ENCODE assay signal across 18 cellular contexts in the genomic region with DNA sequence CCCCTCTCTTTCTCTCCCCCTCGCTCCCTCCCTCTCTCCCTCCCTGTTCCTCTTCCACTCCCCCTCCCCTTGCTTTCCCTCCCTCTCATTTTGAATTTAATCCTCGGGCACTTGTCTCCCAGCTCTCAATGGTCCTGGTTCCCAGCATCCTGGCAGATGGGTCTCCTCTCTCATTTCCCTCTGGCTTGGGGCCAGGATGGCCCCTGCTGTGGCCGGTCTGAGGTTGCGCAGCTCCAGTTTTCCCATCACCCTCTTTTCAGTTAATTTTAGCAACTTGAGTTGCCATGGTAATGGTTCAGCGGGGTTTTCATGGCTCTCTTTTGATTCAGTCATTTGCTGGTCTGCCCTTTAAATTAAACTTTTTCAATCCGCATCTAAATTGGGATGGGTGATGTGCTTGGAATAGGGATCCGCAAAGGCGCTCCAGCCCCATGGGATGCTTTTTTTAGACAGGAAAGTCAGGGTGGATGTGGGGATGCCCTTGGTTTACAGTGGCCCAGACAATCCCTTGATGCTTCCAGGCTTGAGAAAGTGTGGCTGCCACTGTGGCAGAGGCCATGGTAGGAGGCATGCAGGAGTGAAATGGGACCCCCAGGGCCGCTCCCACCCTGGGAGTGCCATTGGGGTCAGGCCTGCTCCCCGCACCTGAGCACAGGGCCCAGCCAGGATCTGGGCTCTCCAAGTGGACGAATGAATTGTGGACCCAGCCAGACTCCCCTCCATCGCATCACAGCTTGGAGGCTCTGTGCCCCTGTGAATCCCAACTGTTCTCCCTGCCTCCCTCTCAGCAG.
DNase-seq lines count a peak whose midpoint lies in the region; ATAC-seq lines count a peak whose summit lies in the region.
"Had no signal": no experiment of that assay in that cellular context is flagged by ENCODE, and none has a peak within 500 bp of the region (broad histone marks: within the 10 kb centered on the region; RNA-seq: fewer than 3 reads in every experiment).

No MANE protein-coding gene starts in this region.

- no peaks in the 10 kb centered on the region for H3K36me3 Mint-ChIP-seq in activated naive CD8-positive, alpha-beta T cell treated with anti-CD3 and anti-CD28 coated beads, Interleukin-2, amount 50 U/mL, for 24 hours (ENCODE audit: low read depth)
- H3K36me3 Mint-ChIP-seq: CD8-positive, alpha-beta T cell; natural killer cell had no signal

- no peak for ATAC-seq in activated naive CD8-positive, alpha-beta T cell treated with anti-CD3 and anti-CD28 coated beads, Interleukin-2, amount 50 U/mL, for 24 hours
- ATAC-seq in GM21360 (IDR thresholded peaks at IDR 0.05; ENCODE audit: unreplicated experiment) = no peak
- ATAC-seq: A549; CD8-positive, alpha-beta T cell; left colon; natural killer cell; PC-3; sciatic nerve; stimulated activated naive CD8-positive, alpha-beta T cell treated with anti-CD3 and anti-CD28 coated beads, Interleukin-15, Interleukin-2, amounts not matched to agents 100 U/mL and 50 U/mL, for 24 hours had no signal

- no peaks in the 10 kb centered on the region for H3K9me3 Mint-ChIP-seq in activated naive CD8-positive, alpha-beta T cell treated with anti-CD3 and anti-CD28 coated beads, Interleukin-2, amount 50 U/mL, for 24 hours
- H3K9me3 Mint-ChIP-seq: CD8-positive, alpha-beta T cell; natural killer cell had no signal

- H3K27ac Mint-ChIP-seq in activated naive CD8-positive, alpha-beta T cell treated with anti-CD3 and anti-CD28 coated beads, Interleukin-2, amount 50 U/mL, for 24 hours = no peak overlapping the region
- H3K27ac Mint-ChIP-seq: CD8-positive, alpha-beta T cell; natural killer cell had no signal

- no peaks in the 10 kb centered on the region for H3K4me1 Mint-ChIP-seq in activated naive CD8-positive, alpha-beta T cell treated with anti-CD3 and anti-CD28 coated beads, Interleukin-2, amount 50 U/mL, for 24 hours
- H3K4me1 Mint-ChIP-seq: natural killer cell had no signal

- peaks cover 6% of the 10 kb centered on the region for H3K27me3 Mint-ChIP-seq in activated naive CD8-positive, alpha-beta T cell treated with anti-CD3 and anti-CD28 coated beads, Interleukin-2, amount 50 U/mL, for 24 hours

- H3K4me3 Mint-ChIP-seq in activated naive CD8-positive, alpha-beta T cell treated with anti-CD3 and anti-CD28 coated beads, Interleukin-2, amount 50 U/mL, for 24 hours = no peak overlapping the region
- H3K4me3 Mint-ChIP-seq: CD8-positive, alpha-beta T cell; natural killer cell had no signal

- DNase-seq in NCI-H2081 (lab: John Stamatoyannopoulos, UW) (peak; percentile 26 to 54), NCI-H2081 treated with DMSO at 0.1 percent for 48 hours (lab: John Stamatoyannopoulos, UW) (no peak), NCI-H524 (lab: John Stamatoyannopoulos, UW) (peak; percentile 94 to 95), head of caudate nucleus (peak in 40 of 42 donors; percentile 6 to 81 (median 46)), putamen (ENCODE audit: low spot score) (peak; percentile 61), NCI-H2029 treated with DMSO at 0.1 percent for 48 hours (lab: John Stamatoyannopoulos, UW) (no peak)
- DNase-seq in activated naive CD8-positive, alpha-beta T cell treated with anti-CD3 and anti-CD28 coated beads, Interleukin-2, amount 50 U/mL, for 24 hours = no peak
- DNase-seq: activated gamma-delta T cell; CD8-positive, alpha-beta T cell; left colon; natural killer cell; NCI-H1436 treated with DMSO at 0.1 percent for 48 hours; PC-3; stimulated activated CD4-positive, alpha-beta T cell treated with anti-CD3 and anti-CD28 coated beads, Interleukin-4, amount 100 ng/mL, for 4 hours; stimulated activated naive CD8-positive, alpha-beta T cell treated with anti-CD3 and anti-CD28 coated beads, Interleukin-15, Interleukin-2, amounts not matched to agents 100 U/mL and 50 U/mL, for 24 hours had no signal

- intact Hi-C loops in head of caudate nucleus (cut with DNase I) = no loop called here

Comparison
In these comparisons a context has a peak if more than half of its experiments do, and no peak if none do; other contexts are left out.
1. DNase-seq: peak in NCI-H2081 (2 of 2), NCI-H524 (2 of 2), head of caudate nucleus (40 of 42) and putamen (single experiment); none in NCI-H2081 treated with DMSO at 0.1 percent for 48 hours (single experiment), activated naive CD8-positive, alpha-beta T cell treated with anti-CD3 and anti-CD28 coated beads, Interleukin-2, amount 50 U/mL, for 24 hours (single experiment) and NCI-H2029 treated with DMSO at 0.1 percent for 48 hours (single experiment).